ENCODE assay signal across 40 cellular contexts in the genomic region with DNA sequence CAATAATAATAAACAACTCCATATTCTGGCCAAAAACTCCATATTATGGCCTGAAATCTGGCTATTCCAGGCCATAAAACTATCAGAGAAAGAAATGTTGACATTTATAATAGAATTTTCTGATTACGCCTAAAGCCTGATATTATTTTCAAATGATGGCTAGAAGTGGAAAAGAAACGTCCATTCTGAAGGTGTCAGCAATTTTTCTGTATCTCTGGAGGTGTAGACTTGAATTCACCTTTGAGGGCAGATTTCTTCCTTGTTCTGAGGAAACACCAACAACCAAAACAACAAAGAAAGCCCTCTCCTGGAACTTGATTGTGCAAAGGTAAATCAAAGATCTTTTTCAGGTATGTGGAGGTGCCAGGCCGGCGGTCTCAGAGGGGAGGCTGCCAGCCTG.
"Had no signal": no experiment of that assay in that cellular context is flagged by ENCODE, and none has a peak within 500 bp of the region (broad histone marks: within the 10 kb centered on the region; RNA-seq: fewer than 3 reads in every experiment).

No MANE protein-coding gene starts in this region.

- H3K4me3 ChIP-seq: adrenal gland, ascending aorta, body of pancreas, breast epithelium, cardiac muscle cell had no signal

- H3K9me3 ChIP-seq: adrenal gland, ascending aorta, body of pancreas, breast epithelium had no signal

- H3K36me3 ChIP-seq: adrenal gland, ascending aorta, brain microvascular endothelial cell, breast epithelium, cardiac muscle cell had no signal

- DNase-seq: activated effector memory CD4-positive, alpha-beta T cell treated with anti-CD3 and anti-CD28 coated beads, Interleukin-2, amount 50 U/mL, for 16 hours; activated effector memory CD4-positive, alpha-beta T cell treated with Interleukin-2 at 50 U/mL for 16 hours; activated gamma-delta T cell; activated gamma-delta T cell treated with Interleukin-2 at 50 U/mL for 16 hours; activated naive CD4-positive, alpha-beta T cell; activated naive CD4-positive, alpha-beta T cell treated with anti-CD3 and anti-CD28 coated beads for 36 hours; activated naive CD4-positive, alpha-beta T cell treated with anti-CD3 and anti-CD28 coated beads, Interleukin-2, amount 10 ng/mL, durations not matched to agents 7 days and 5 days; activated naive CD4-positive, alpha-beta T cell treated with anti-CD3 and anti-CD28 coated beads, Interleukin-2, amount 50 U/mL, for 16 hours; activated naive CD4-positive, alpha-beta T cell treated with Interleukin-2 at 50 U/mL for 16 hours; activated naive CD8-positive, alpha-beta T cell treated with anti-CD3 and anti-CD28 coated beads for 36 hours; activated naive CD8-positive, alpha-beta T cell treated with anti-CD3 and anti-CD28 coated beads, Interleukin-2, amount 10 ng/mL, durations not matched to agents 7 days and 5 days; activated naive CD8-positive, alpha-beta T cell treated with anti-CD3 and anti-CD28 coated beads, Interleukin-2, amount 50 U/mL, for 24 hours; activated T-cell treated with anti-CD3 and anti-CD28 coated beads, Interleukin-2, amount 50 U/mL, for 1 hour; activated T-cell treated with anti-CD3 and anti-CD28 coated beads, Interleukin-2, amount 50 U/mL, for 24 hours; activated T-cell treated with anti-CD3 and anti-CD28 coated beads, Interleukin-2, amount 50 U/mL, for 4 hours; activated T-cell treated with anti-CD3 and anti-CD28 coated beads, Interleukin-2, amount 50 U/mL, for 48 hours; activated T-cell treated with anti-CD3 and anti-CD28 coated beads, Interleukin-2, amount 50 U/mL, for 72 hours; adrenal gland; amniotic stem cell; amygdala; anterior cingulate cortex; aorta; body of pancreas; brain microvascular endothelial cell; caudate nucleus; central memory CD4-positive, alpha-beta T cell; cerebellar nuclear complex had no signal

- H3K27me3 Mint-ChIP-seq: brain had no signal

- H3K27ac Mint-ChIP-seq: activated naive CD4-positive, alpha-beta T cell treated with anti-CD3 and anti-CD28 coated beads for 36 hours; activated naive CD4-positive, alpha-beta T cell treated with anti-CD3 and anti-CD28 coated beads, Interleukin-2, amount 10 ng/mL, durations not matched to agents 7 days and 5 days; activated naive CD4-positive, alpha-beta T cell treated with anti-CD3 and anti-CD28 coated beads, Interleukin-2, amount 50 U/mL, for 24 hours; activated naive CD4-positive, alpha-beta T cell treated with anti-CD3 and anti-CD28 coated beads, Interleukin-2, amount 50 U/mL, for 72 hours; activated naive CD8-positive, alpha-beta T cell; activated naive CD8-positive, alpha-beta T cell treated with anti-CD3 and anti-CD28 coated beads for 36 hours; activated naive CD8-positive, alpha-beta T cell treated with anti-CD3 and anti-CD28 coated beads, Interleukin-2, amount 10 ng/mL, durations not matched to agents 7 days and 5 days; activated naive CD8-positive, alpha-beta T cell treated with anti-CD3 and anti-CD28 coated beads, Interleukin-2, amount 50 U/mL, for 24 hours; activated T-cell treated with anti-CD3 and anti-CD28 coated beads, Interleukin-2, amount 50 U/mL, for 24 hours; activated T-cell treated with anti-CD3 and anti-CD28 coated beads, Interleukin-2, amount 50 U/mL, for 72 hours; activated T-helper 1 cell treated with anti-CD3 and anti-CD28 coated beads, Interleukin-12 subunit alpha, Interleukin-12 subunit beta, Interleukin-2, Interleukin-4 antibody, amounts not matched to agents 30 ng/mL and 10 ng/mL and 1 ng/mL, durations not matched to agents 14 hours and 24 hours and 36 hours; activated T-helper 17 cell treated with anti-CD3 and anti-CD28 coated beads, Interleukin-2, amount 50 U/mL, for 72 hours; activated T-helper 2 cell treated with anti-CD3 and anti-CD28 coated beads, Interferon-gamma antibody, Interleukin-2, Interleukin-4, amounts not matched to agents 10 μg/mL and 5 μg/mL and 100 μg/mL, durations not matched to agents 14 hours and 24 hours and 36 hours; brain had no signal

- ATAC-seq: activated naive CD4-positive, alpha-beta T cell treated with anti-CD3 and anti-CD28 coated beads, Interleukin-2, amount 50 U/mL, for 72 hours; activated naive CD8-positive, alpha-beta T cell treated with anti-CD3 and anti-CD28 coated beads, Interleukin-2, amount 50 U/mL, for 24 hours; activated T-cell treated with anti-CD3 and anti-CD28 coated beads, Interleukin-2, amount 50 U/mL, for 4 hours; activated T-cell treated with anti-CD3 and anti-CD28 coated beads, Interleukin-2, amount 50 U/mL, for 72 hours; activated T-helper 17 cell treated with anti-CD3 and anti-CD28 coated beads, Interleukin-2, amount 50 U/mL, for 72 hours; body of pancreas had no signal

- FAIRE-seq: astrocyte, bronchial epithelial cell had no signal

- H3K36me3 Mint-ChIP-seq: activated naive CD4-positive, alpha-beta T cell treated with anti-CD3 and anti-CD28 coated beads, Interleukin-2, amount 10 ng/mL, durations not matched to agents 7 days and 5 days; activated naive CD4-positive, alpha-beta T cell treated with anti-CD3 and anti-CD28 coated beads, Interleukin-2, amount 50 U/mL, for 24 hours; activated naive CD4-positive, alpha-beta T cell treated with anti-CD3 and anti-CD28 coated beads, Interleukin-2, amount 50 U/mL, for 72 hours; activated naive CD8-positive, alpha-beta T cell; activated naive CD8-positive, alpha-beta T cell treated with anti-CD3 and anti-CD28 coated beads for 36 hours; activated naive CD8-positive, alpha-beta T cell treated with anti-CD3 and anti-CD28 coated beads, Interleukin-2, amount 10 ng/mL, durations not matched to agents 7 days and 5 days; brain had no signal

- H3K9me3 Mint-ChIP-seq: activated naive CD4-positive, alpha-beta T cell treated with anti-CD3 and anti-CD28 coated beads for 36 hours; activated naive CD4-positive, alpha-beta T cell treated with anti-CD3 and anti-CD28 coated beads, Interleukin-2, amount 10 ng/mL, durations not matched to agents 7 days and 5 days; activated naive CD4-positive, alpha-beta T cell treated with anti-CD3 and anti-CD28 coated beads, Interleukin-2, amount 50 U/mL, for 24 hours; activated naive CD4-positive, alpha-beta T cell treated with anti-CD3 and anti-CD28 coated beads, Interleukin-2, amount 50 U/mL, for 72 hours; activated naive CD8-positive, alpha-beta T cell treated with anti-CD3 and anti-CD28 coated beads for 36 hours; activated naive CD8-positive, alpha-beta T cell treated with anti-CD3 and anti-CD28 coated beads, Interleukin-2, amount 10 ng/mL, durations not matched to agents 7 days and 5 days; activated T-cell treated with anti-CD3 and anti-CD28 coated beads, Interleukin-2, amount 50 U/mL, for 24 hours; activated T-cell treated with anti-CD3 and anti-CD28 coated beads, Interleukin-2, amount 50 U/mL, for 4 hours; activated T-helper 17 cell treated with anti-CD3 and anti-CD28 coated beads, Interleukin-2, amount 50 U/mL, for 72 hours; central memory CD8-positive, alpha-beta T cell had no signal

- H3K27me3 ChIP-seq: adrenal gland, ascending aorta, body of pancreas, brain microvascular endothelial cell, breast epithelium, cardiac muscle cell had no signal

- H3K4me3 Mint-ChIP-seq: activated naive CD4-positive, alpha-beta T cell treated with anti-CD3 and anti-CD28 coated beads for 36 hours; activated naive CD4-positive, alpha-beta T cell treated with anti-CD3 and anti-CD28 coated beads, Interleukin-2, amount 10 ng/mL, durations not matched to agents 7 days and 5 days; activated naive CD4-positive, alpha-beta T cell treated with anti-CD3 and anti-CD28 coated beads, Interleukin-2, amount 50 U/mL, for 24 hours; activated naive CD8-positive, alpha-beta T cell; activated naive CD8-positive, alpha-beta T cell treated with anti-CD3 and anti-CD28 coated beads for 36 hours; activated naive CD8-positive, alpha-beta T cell treated with anti-CD3 and anti-CD28 coated beads, Interleukin-2, amount 10 ng/mL, durations not matched to agents 7 days and 5 days; activated naive CD8-positive, alpha-beta T cell treated with anti-CD3 and anti-CD28 coated beads, Interleukin-2, amount 50 U/mL, for 24 hours; activated T-cell treated with anti-CD3 and anti-CD28 coated beads, Interleukin-2, amount 50 U/mL, for 24 hours; activated T-cell treated with anti-CD3 and anti-CD28 coated beads, Interleukin-2, amount 50 U/mL, for 4 hours; activated T-cell treated with anti-CD3 and anti-CD28 coated beads, Interleukin-2, amount 50 U/mL, for 72 hours; activated T-helper 1 cell treated with anti-CD3 and anti-CD28 coated beads, Interleukin-12 subunit alpha, Interleukin-12 subunit beta, Interleukin-2, Interleukin-4 antibody, amounts not matched to agents 30 ng/mL and 10 ng/mL and 1 ng/mL, durations not matched to agents 14 hours and 24 hours and 36 hours; activated T-helper 17 cell treated with anti-CD3 and anti-CD28 coated beads, Interleukin-2, amount 50 U/mL, for 72 hours; brain; central memory CD8-positive, alpha-beta T cell had no signal

- H3K4me1 ChIP-seq: adrenal gland, ascending aorta, body of pancreas, breast epithelium had no signal

- H3K4me1 Mint-ChIP-seq: activated naive CD4-positive, alpha-beta T cell treated with anti-CD3 and anti-CD28 coated beads, Interleukin-2, amount 50 U/mL, for 24 hours; activated T-helper 17 cell treated with anti-CD3 and anti-CD28 coated beads, Interleukin-2, amount 50 U/mL, for 72 hours; brain; central memory CD8-positive, alpha-beta T cell had no signal

- H3K27ac ChIP-seq: adrenal gland, ascending aorta, body of pancreas, brain microvascular endothelial cell, breast epithelium, cardiac muscle cell had no signal
